1 cellular context compared by ENCODE assay signal in the genomic region with DNA sequence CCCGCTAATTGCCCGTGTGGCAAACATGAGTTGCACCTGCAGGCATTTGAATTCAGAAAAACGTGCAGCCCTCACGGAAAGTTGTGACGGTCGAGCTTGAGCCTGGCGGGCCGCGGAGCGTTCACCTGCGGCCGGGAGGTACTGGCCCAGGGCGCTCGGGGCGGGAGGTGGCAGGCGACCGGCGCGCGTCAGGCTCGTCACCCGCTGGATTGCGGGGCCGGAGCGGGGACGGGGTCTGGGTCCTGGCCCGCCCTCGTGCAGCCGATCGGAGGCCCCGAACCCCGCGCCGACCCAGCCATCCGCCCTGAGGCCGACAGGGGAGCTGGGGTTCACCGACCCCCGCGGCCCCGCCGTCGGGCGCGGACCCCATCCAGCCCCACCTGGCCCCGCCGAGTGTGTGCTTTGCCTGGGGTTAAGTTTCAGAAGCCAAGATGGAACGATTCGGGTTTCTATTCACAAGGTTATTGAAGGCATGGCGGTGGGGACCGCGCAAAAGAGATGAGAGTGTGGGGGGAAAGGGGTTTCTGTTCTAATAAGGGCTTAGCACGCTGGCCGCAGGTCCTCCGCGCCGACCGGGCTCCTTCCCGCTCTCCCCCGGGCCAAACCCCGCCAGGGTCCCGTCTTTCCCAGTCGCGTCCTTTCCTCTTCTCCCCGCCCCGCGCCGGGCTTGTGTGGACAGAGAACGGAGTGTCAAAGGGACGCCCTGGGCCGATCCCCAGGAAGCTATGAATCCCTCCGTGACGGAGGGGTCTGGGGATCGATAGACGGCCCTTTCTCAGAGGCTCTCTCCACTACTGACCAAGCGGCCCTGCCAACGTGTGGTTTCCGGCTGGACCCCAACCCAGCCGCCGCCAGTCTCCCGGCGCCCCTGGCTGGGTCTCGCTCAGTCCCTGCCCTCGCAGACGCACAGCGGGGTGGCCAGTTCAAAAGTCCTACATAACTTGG.
TF ChIP-seq lines count a peak whose summit lies in the region.

No MANE protein-coding gene starts in this region.

TF ChIP-seq in HepG2, 621 proteins besides CTCF, POLR2A, EP300 and RAD21 (continued from another document and continues in another):
- TF ChIP-seq, protein P1, sequence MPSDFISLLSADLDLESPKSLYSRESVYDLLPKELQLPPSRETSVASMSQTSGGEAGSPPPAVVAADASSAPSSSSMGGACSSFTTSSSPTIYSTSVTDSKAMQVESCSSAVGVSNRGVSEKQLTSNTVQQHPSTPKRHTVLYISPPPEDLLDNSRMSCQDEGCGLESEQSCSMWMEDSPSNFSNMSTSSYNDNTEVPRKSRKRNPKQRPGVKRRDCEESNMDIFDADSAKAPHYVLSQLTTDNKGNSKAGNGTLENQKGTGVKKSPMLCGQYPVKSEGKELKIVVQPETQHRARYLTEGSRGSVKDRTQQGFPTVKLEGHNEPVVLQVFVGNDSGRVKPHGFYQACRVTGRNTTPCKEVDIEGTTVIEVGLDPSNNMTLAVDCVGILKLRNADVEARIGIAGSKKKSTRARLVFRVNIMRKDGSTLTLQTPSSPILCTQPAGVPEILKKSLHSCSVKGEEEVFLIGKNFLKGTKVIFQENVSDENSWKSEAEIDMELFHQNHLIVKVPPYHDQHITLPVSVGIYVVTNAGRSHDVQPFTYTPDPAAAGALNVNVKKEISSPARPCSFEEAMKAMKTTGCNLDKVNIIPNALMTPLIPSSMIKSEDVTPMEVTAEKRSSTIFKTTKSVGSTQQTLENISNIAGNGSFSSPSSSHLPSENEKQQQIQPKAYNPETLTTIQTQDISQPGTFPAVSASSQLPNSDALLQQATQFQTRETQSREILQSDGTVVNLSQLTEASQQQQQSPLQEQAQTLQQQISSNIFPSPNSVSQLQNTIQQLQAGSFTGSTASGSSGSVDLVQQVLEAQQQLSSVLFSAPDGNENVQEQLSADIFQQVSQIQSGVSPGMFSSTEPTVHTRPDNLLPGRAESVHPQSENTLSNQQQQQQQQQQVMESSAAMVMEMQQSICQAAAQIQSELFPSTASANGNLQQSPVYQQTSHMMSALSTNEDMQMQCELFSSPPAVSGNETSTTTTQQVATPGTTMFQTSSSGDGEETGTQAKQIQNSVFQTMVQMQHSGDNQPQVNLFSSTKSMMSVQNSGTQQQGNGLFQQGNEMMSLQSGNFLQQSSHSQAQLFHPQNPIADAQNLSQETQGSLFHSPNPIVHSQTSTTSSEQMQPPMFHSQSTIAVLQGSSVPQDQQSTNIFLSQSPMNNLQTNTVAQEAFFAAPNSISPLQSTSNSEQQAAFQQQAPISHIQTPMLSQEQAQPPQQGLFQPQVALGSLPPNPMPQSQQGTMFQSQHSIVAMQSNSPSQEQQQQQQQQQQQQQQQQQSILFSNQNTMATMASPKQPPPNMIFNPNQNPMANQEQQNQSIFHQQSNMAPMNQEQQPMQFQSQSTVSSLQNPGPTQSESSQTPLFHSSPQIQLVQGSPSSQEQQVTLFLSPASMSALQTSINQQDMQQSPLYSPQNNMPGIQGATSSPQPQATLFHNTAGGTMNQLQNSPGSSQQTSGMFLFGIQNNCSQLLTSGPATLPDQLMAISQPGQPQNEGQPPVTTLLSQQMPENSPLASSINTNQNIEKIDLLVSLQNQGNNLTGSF (CRISPR knock-in tag; IDR thresholded peaks at IDR 0.05) = no peak
- TF ChIP-seq, protein P2, sequence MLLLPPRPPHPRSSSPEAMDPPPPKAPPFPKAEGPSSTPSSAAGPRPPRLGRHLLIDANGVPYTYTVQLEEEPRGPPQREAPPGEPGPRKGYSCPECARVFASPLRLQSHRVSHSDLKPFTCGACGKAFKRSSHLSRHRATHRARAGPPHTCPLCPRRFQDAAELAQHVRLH (CRISPR knock-in tag; IDR thresholded peaks at IDR 0.05; ENCODE audit: borderline replicate concordance, low read depth) = no peak
- TF ChIP-seq NCOA2 (CRISPR knock-in tag; IDR thresholded peaks at IDR 0.05) = no peak
- no peak for TF ChIP-seq ZNF121 (CRISPR knock-in tag; IDR thresholded peaks at IDR 0.05)
- TF ChIP-seq IRX3 (CRISPR knock-in tag; IDR thresholded peaks at IDR 0.05; ENCODE audit: borderline replicate concordance, low read depth) = no peak
- TF ChIP-seq KLF6 (CRISPR knock-in tag; IDR thresholded peaks at IDR 0.05) = no peak
- TF ChIP-seq, protein P3, sequence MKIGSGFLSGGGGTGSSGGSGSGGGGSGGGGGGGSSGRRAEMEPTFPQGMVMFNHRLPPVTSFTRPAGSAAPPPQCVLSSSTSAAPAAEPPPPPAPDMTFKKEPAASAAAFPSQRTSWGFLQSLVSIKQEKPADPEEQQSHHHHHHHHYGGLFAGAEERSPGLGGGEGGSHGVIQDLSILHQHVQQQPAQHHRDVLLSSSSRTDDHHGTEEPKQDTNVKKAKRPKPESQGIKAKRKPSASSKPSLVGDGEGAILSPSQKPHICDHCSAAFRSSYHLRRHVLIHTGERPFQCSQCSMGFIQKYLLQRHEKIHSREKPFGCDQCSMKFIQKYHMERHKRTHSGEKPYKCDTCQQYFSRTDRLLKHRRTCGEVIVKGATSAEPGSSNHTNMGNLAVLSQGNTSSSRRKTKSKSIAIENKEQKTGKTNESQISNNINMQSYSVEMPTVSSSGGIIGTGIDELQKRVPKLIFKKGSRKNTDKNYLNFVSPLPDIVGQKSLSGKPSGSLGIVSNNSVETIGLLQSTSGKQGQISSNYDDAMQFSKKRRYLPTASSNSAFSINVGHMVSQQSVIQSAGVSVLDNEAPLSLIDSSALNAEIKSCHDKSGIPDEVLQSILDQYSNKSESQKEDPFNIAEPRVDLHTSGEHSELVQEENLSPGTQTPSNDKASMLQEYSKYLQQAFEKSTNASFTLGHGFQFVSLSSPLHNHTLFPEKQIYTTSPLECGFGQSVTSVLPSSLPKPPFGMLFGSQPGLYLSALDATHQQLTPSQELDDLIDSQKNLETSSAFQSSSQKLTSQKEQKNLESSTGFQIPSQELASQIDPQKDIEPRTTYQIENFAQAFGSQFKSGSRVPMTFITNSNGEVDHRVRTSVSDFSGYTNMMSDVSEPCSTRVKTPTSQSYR (CRISPR knock-in tag; IDR thresholded peaks at IDR 0.05; ENCODE audit: borderline replicate concordance) = no peak
- TF ChIP-seq ZNF251 (CRISPR knock-in tag; IDR thresholded peaks at IDR 0.05) = no peak
- TF ChIP-seq, protein P4, sequence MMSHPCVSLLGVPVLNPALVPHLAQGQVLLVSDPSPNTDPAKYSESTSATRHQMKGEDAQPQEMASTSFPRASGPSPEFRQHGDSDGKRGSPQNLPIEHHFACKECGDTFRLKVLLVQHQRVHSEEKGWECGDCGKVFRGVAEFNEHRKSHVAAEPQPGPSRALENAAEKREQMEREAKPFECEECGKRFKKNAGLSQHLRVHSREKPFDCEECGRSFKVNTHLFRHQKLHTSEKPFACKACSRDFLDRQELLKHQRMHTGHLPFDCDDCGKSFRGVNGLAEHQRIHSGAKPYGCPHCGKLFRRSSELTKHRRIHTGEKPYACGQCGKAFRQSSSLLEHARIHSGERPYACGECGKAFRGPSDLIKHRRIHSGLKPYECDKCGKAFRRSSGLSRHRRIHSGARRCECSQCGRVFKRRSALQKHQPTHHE (CRISPR knock-in tag; IDR thresholded peaks at IDR 0.05; ENCODE audit: borderline replicate concordance) = no peak
- TF ChIP-seq SYNCRIP (IDR thresholded peaks at IDR 0.05; ENCODE audit: insufficient read depth, low read depth, low read length) = no peak
- TF ChIP-seq ZNF879 (CRISPR knock-in tag; IDR thresholded peaks at IDR 0.05) = no peak
- TF ChIP-seq, protein P5, sequence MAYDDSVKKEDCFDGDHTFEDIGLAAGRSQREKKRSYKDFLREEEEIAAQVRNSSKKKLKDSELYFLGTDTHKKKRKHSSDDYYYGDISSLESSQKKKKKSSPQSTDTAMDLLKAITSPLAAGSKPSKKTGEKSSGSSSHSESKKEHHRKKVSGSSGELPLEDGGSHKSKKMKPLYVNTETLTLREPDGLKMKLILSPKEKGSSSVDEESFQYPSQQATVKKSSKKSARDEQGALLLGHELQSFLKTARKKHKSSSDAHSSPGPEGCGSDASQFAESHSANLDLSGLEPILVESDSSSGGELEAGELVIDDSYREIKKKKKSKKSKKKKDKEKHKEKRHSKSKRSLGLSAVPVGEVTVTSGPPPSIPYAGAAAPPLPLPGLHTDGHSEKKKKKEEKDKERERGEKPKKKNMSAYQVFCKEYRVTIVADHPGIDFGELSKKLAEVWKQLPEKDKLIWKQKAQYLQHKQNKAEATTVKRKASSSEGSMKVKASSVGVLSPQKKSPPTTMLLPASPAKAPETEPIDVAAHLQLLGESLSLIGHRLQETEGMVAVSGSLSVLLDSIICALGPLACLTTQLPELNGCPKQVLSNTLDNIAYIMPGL (CRISPR knock-in tag; IDR thresholded peaks at IDR 0.05; ENCODE audit: borderline replicate concordance in 1 of 2, low read depth in 1 of 2) = 0 out of 4 replicates have a peak, but pooled peaks of 1 of the 2 experiments have one; percentile 22
- TF ChIP-seq ZNF460 (CRISPR knock-in tag; IDR thresholded peaks at IDR 0.05; ENCODE audit: borderline replicate concordance) = no peak
- TF ChIP-seq HES4 (CRISPR knock-in tag; IDR thresholded peaks at IDR 0.05; ENCODE audit: borderline replicate concordance) = no peak
- no peak for TF ChIP-seq ZNF747 (CRISPR knock-in tag; IDR thresholded peaks at IDR 0.05; ENCODE audit: borderline replicate concordance)
- peak; percentile 25; the same call in 1 of the 2 replicates for TF ChIP-seq BORCS8-MEF2B (CRISPR knock-in tag; IDR thresholded peaks at IDR 0.05)
- TF ChIP-seq, protein P6, sequence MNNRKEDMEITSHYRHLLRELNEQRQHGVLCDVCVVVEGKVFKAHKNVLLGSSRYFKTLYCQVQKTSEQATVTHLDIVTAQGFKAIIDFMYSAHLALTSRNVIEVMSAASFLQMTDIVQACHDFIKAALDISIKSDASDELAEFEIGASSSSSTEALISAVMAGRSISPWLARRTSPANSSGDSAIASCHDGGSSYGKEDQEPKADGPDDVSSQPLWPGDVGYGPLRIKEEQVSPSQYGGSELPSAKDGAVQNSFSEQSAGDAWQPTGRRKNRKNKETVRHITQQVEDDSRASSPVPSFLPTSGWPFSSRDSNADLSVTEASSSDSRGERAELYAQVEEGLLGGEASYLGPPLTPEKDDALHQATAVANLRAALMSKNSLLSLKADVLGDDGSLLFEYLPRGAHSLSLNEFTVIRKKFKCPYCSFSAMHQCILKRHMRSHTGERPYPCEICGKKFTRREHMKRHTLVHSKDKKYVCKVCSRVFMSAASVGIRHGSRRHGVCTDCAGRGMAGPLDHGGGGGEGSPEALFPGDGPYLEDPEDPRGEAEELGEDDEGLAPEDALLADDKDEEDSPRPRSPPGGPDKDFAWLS (CRISPR knock-in tag; IDR thresholded peaks at IDR 0.05; ENCODE audit: borderline replicate concordance) = no peak
- TF ChIP-seq PHF20 (CRISPR knock-in tag; IDR thresholded peaks at IDR 0.05) = no peak
- no peak for TF ChIP-seq ZNF30 (CRISPR knock-in tag; IDR thresholded peaks at IDR 0.05)
- TF ChIP-seq ZNF674 (CRISPR knock-in tag; IDR thresholded peaks at IDR 0.05; ENCODE audit: low read depth) = no peak
- no peak for TF ChIP-seq CENPT (CRISPR knock-in tag; IDR thresholded peaks at IDR 0.05; ENCODE audit: low read depth)
- no peak for TF ChIP-seq SETDB1 (CRISPR knock-in tag; IDR thresholded peaks at IDR 0.05; ENCODE audit: borderline replicate concordance)
- no peak for TF ChIP-seq MYNN (CRISPR knock-in tag; IDR thresholded peaks at IDR 0.05; ENCODE audit: low read depth)
- no peak; the same call in 1 of the 2 replicates for TF ChIP-seq ZBTB7B (CRISPR knock-in tag; IDR thresholded peaks at IDR 0.05)
- TF ChIP-seq, protein P7, sequence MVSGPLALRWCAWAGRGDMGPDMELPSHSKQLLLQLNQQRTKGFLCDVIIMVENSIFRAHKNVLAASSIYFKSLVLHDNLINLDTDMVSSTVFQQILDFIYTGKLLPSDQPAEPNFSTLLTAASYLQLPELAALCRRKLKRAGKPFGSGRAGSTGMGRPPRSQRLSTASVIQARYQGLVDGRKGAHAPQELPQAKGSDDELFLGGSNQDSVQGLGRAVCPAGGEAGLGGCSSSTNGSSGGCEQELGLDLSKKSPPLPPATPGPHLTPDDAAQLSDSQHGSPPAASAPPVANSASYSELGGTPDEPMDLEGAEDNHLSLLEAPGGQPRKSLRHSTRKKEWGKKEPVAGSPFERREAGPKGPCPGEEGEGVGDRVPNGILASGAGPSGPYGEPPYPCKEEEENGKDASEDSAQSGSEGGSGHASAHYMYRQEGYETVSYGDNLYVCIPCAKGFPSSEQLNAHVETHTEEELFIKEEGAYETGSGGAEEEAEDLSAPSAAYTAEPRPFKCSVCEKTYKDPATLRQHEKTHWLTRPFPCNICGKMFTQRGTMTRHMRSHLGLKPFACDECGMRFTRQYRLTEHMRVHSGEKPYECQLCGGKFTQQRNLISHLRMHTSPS (CRISPR knock-in tag; IDR thresholded peaks at IDR 0.05; ENCODE audit: low read depth) = no peak
- TF ChIP-seq, protein P8, sequence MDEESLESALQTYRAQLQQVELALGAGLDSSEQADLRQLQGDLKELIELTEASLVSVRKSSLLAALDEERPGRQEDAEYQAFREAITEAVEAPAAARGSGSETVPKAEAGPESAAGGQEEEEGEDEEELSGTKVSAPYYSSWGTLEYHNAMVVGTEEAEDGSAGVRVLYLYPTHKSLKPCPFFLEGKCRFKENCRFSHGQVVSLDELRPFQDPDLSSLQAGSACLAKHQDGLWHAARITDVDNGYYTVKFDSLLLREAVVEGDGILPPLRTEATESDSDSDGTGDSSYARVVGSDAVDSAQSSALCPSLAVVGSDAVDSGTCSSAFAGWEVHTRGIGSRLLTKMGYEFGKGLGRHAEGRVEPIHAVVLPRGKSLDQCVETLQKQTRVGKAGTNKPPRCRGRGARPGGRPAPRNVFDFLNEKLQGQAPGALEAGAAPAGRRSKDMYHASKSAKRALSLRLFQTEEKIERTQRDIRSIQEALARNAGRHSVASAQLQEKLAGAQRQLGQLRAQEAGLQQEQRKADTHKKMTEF (CRISPR knock-in tag; IDR thresholded peaks at IDR 0.05) = no peak; the same call in 1 of the 2 replicates
- TF ChIP-seq ZNF839 (CRISPR knock-in tag; IDR thresholded peaks at IDR 0.05; ENCODE audit: borderline replicate concordance) = no peak
- no peak for TF ChIP-seq ZBTB1 (CRISPR knock-in tag; IDR thresholded peaks at IDR 0.05; ENCODE audit: borderline replicate concordance)
- TF ChIP-seq TCF7L2 (IDR thresholded peaks at IDR 0.05; ENCODE audit: low read depth, low read length) = no peak
- no peak for TF ChIP-seq SMYD3 (CRISPR knock-in tag; IDR thresholded peaks at IDR 0.05)
- TF ChIP-seq MEF2D (CRISPR knock-in tag; IDR thresholded peaks at IDR 0.05) = no peak
- TF ChIP-seq ZNF546 (CRISPR knock-in tag; conservative IDR thresholded peaks at IDR 0.05) = no peak
